2 cellular contexts compared by ENCODE assay signal in the genomic region with DNA sequence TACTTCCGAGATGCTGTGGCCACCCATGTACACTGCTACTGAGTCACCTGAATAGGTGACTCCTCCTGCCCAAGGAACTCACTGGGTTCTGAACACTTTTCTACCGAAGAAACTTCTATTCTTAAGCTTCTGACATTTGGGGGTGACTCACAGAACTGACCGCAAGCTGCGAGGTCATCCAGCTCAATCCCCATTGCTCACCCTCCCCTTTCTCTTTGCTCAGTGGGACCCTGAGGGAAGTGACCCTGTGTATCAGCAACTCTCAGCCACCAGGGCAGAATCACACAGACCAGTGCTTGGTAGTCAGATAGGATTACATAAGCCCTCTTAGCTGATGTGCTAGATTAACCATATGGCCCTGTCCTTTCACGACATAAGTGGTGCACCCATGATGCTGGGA.
TF ChIP-seq lines count a peak whose summit lies in the region.

No MANE protein-coding gene starts in this region.

TF ChIP-seq in GM23338, 12 proteins besides CTCF, POLR2A, EP300 and RAD21 (continues in another document):
- TF ChIP-seq STAT1 (IDR thresholded peaks at IDR 0.05; ENCODE audit: unreplicated experiment) (no peak), JUNB (IDR thresholded peaks at IDR 0.05; ENCODE audit: unreplicated experiment) (no peak), NANOG (IDR thresholded peaks at IDR 0.05; ENCODE audit: borderline replicate concordance) (no peak), CREB1 (CRISPR knock-in tag; IDR thresholded peaks at IDR 0.05; ENCODE audit: low read depth) (no peak), EZH2phosphoT487 (IDR thresholded peaks at IDR 0.05; ENCODE audit: unreplicated experiment) (no peak), ZNF331 (CRISPR knock-in tag; IDR thresholded peaks at IDR 0.05; ENCODE audit: low read depth) (no peak), POLR2AphosphoS5 (IDR thresholded peaks at IDR 0.05; ENCODE audit: low read depth) (no peak), ZNF114 (CRISPR knock-in tag; IDR thresholded peaks at IDR 0.05) (no peak)
- TF ChIP-seq, protein P1, sequence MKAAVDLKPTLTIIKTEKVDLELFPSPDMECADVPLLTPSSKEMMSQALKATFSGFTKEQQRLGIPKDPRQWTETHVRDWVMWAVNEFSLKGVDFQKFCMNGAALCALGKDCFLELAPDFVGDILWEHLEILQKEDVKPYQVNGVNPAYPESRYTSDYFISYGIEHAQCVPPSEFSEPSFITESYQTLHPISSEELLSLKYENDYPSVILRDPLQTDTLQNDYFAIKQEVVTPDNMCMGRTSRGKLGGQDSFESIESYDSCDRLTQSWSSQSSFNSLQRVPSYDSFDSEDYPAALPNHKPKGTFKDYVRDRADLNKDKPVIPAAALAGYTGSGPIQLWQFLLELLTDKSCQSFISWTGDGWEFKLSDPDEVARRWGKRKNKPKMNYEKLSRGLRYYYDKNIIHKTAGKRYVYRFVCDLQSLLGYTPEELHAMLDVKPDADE (IDR thresholded peaks at IDR 0.05), result no peak
- TF ChIP-seq, protein P2, sequence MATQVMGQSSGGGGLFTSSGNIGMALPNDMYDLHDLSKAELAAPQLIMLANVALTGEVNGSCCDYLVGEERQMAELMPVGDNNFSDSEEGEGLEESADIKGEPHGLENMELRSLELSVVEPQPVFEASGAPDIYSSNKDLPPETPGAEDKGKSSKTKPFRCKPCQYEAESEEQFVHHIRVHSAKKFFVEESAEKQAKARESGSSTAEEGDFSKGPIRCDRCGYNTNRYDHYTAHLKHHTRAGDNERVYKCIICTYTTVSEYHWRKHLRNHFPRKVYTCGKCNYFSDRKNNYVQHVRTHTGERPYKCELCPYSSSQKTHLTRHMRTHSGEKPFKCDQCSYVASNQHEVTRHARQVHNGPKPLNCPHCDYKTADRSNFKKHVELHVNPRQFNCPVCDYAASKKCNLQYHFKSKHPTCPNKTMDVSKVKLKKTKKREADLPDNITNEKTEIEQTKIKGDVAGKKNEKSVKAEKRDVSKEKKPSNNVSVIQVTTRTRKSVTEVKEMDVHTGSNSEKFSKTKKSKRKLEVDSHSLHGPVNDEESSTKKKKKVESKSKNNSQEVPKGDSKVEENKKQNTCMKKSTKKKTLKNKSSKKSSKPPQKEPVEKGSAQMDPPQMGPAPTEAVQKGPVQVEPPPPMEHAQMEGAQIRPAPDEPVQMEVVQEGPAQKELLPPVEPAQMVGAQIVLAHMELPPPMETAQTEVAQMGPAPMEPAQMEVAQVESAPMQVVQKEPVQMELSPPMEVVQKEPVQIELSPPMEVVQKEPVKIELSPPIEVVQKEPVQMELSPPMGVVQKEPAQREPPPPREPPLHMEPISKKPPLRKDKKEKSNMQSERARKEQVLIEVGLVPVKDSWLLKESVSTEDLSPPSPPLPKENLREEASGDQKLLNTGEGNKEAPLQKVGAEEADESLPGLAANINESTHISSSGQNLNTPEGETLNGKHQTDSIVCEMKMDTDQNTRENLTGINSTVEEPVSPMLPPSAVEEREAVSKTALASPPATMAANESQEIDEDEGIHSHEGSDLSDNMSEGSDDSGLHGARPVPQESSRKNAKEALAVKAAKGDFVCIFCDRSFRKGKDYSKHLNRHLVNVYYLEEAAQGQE (IDR thresholded peaks at IDR 0.05; ENCODE audit: unreplicated experiment), result no peak

TF ChIP-seq in H1, 55 proteins besides CTCF, POLR2A, EP300 and RAD21:
- TF ChIP-seq, protein P3, sequence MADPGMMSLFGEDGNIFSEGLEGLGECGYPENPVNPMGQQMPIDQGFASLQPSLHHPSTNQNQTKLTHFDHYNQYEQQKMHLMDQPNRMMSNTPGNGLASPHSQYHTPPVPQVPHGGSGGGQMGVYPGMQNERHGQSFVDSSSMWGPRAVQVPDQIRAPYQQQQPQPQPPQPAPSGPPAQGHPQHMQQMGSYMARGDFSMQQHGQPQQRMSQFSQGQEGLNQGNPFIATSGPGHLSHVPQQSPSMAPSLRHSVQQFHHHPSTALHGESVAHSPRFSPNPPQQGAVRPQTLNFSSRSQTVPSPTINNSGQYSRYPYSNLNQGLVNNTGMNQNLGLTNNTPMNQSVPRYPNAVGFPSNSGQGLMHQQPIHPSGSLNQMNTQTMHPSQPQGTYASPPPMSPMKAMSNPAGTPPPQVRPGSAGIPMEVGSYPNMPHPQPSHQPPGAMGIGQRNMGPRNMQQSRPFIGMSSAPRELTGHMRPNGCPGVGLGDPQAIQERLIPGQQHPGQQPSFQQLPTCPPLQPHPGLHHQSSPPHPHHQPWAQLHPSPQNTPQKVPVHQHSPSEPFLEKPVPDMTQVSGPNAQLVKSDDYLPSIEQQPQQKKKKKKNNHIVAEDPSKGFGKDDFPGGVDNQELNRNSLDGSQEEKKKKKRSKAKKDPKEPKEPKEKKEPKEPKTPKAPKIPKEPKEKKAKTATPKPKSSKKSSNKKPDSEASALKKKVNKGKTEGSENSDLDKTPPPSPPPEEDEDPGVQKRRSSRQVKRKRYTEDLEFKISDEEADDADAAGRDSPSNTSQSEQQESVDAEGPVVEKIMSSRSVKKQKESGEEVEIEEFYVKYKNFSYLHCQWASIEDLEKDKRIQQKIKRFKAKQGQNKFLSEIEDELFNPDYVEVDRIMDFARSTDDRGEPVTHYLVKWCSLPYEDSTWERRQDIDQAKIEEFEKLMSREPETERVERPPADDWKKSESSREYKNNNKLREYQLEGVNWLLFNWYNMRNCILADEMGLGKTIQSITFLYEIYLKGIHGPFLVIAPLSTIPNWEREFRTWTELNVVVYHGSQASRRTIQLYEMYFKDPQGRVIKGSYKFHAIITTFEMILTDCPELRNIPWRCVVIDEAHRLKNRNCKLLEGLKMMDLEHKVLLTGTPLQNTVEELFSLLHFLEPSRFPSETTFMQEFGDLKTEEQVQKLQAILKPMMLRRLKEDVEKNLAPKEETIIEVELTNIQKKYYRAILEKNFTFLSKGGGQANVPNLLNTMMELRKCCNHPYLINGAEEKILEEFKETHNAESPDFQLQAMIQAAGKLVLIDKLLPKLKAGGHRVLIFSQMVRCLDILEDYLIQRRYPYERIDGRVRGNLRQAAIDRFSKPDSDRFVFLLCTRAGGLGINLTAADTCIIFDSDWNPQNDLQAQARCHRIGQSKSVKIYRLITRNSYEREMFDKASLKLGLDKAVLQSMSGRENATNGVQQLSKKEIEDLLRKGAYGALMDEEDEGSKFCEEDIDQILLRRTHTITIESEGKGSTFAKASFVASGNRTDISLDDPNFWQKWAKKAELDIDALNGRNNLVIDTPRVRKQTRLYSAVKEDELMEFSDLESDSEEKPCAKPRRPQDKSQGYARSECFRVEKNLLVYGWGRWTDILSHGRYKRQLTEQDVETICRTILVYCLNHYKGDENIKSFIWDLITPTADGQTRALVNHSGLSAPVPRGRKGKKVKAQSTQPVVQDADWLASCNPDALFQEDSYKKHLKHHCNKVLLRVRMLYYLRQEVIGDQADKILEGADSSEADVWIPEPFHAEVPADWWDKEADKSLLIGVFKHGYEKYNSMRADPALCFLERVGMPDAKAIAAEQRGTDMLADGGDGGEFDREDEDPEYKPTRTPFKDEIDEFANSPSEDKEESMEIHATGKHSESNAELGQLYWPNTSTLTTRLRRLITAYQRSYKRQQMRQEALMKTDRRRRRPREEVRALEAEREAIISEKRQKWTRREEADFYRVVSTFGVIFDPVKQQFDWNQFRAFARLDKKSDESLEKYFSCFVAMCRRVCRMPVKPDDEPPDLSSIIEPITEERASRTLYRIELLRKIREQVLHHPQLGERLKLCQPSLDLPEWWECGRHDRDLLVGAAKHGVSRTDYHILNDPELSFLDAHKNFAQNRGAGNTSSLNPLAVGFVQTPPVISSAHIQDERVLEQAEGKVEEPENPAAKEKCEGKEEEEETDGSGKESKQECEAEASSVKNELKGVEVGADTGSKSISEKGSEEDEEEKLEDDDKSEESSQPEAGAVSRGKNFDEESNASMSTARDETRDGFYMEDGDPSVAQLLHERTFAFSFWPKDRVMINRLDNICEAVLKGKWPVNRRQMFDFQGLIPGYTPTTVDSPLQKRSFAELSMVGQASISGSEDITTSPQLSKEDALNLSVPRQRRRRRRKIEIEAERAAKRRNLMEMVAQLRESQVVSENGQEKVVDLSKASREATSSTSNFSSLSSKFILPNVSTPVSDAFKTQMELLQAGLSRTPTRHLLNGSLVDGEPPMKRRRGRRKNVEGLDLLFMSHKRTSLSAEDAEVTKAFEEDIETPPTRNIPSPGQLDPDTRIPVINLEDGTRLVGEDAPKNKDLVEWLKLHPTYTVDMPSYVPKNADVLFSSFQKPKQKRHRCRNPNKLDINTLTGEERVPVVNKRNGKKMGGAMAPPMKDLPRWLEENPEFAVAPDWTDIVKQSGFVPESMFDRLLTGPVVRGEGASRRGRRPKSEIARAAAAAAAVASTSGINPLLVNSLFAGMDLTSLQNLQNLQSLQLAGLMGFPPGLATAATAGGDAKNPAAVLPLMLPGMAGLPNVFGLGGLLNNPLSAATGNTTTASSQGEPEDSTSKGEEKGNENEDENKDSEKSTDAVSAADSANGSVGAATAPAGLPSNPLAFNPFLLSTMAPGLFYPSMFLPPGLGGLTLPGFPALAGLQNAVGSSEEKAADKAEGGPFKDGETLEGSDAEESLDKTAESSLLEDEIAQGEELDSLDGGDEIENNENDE (IDR thresholded peaks at IDR 0.05; ENCODE audit: insufficient replicate concordance, low read length), result no peak
- no peak for TF ChIP-seq GABPA (IDR thresholded peaks at IDR 0.05; ENCODE audit: borderline replicate concordance, insufficient read depth, low read length)
- TF ChIP-seq SIN3A (conservative IDR thresholded peaks at IDR 0.05 in 1 of 2, IDR thresholded peaks at IDR 0.05 in 1 of 2; ENCODE audit: low read depth in 1 of 2, low read length in 2 of 2), result no peak
- TF ChIP-seq, protein P4, sequence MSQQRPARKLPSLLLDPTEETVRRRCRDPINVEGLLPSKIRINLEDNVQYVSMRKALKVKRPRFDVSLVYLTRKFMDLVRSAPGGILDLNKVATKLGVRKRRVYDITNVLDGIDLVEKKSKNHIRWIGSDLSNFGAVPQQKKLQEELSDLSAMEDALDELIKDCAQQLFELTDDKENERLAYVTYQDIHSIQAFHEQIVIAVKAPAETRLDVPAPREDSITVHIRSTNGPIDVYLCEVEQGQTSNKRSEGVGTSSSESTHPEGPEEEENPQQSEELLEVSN (IDR thresholded peaks at IDR 0.05), result no peak
- no peak for TF ChIP-seq POLR2AphosphoS5 (IDR thresholded peaks at IDR 0.05; ENCODE audit: low read depth, low read length)
- no peak for TF ChIP-seq POU5F1 (IDR thresholded peaks at IDR 0.05; ENCODE audit: low read depth, low read length)
- no peak for TF ChIP-seq NRF1 (IDR thresholded peaks at IDR 0.05; ENCODE audit: low read depth, low read length)
- TF ChIP-seq FOSL1 (IDR thresholded peaks at IDR 0.05; ENCODE audit: insufficient read depth, low read depth, low read length), result no peak
- TF ChIP-seq CEBPB (IDR thresholded peaks at IDR 0.05; ENCODE audit: low read depth, low read length), result no peak
- TF ChIP-seq YY1 (IDR thresholded peaks at IDR 0.05; ENCODE audit: low read depth, low read length), result no peak
TF ChIP-seq in H1: peak in this region for 0.
